In the genomic region with DNA sequence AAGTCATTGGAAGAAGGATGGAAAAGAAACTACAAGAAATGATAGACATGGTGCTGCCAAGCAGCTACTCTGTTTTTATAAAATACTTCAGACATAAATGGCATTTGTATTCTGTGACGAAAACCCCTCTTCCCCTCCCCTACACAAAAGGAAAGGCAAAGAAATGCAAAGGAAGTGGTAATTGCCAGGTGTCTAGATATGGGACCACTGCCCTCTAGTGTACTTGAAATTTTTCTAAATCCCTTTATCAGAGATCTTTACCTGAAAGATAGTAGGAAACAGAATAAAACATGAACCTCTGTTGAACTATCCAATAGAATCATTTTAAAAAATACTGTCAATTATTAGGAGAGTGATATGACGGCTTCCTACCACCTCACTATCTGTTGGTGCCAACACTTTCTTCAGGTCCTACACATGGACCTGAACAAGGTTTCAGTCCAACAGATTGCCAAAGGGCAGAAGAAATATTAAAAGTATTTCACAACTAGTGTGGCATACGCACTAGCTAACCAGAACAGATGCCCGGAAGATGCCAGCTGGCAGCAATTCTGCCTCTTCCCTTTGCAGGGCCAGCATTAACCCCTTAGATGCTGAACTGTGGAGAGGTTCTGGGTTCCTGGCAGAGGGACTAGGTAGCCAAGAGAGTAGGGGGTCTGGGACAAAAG, we compare ENCODE assay signal across 8 cellular contexts.
A peak's percentile ranks its signal among the peaks of the same experiment; 100 is the strongest.
DNase-seq lines count a peak whose midpoint lies in the region; ATAC-seq and TF ChIP-seq lines count a peak whose summit lies in the region.

No MANE protein-coding gene starts in this region.

- no peak overlapping the region for H3K4me3 Mint-ChIP-seq in activated CD8-positive, alpha-beta T cell treated with anti-CD3 and anti-CD28 coated beads for 36 hours

- H3K27me3 Mint-ChIP-seq in activated CD8-positive, alpha-beta T cell treated with anti-CD3 and anti-CD28 coated beads for 36 hours, result no peaks in the 10 kb centered on the region

- DNase-seq in DMS79 treated with DMSO at 0.1 percent for 48 hours (lab: John Stamatoyannopoulos, UW) (peak; percentile 13), DMS79 (lab: John Stamatoyannopoulos, UW) (no peak), MV-4-11 (lab: John Stamatoyannopoulos, UW) (peak; percentile 68), left ventricle myocardium superior (peak; percentile 60), NCI-H345 (lab: John Stamatoyannopoulos, UW) (no peak)
- no peak for DNase-seq in activated CD8-positive, alpha-beta T cell treated with anti-CD3 and anti-CD28 coated beads for 36 hours
- no peak for DNase-seq in stimulated activated naive CD8-positive, alpha-beta T cell treated with anti-CD3 and anti-CD28 coated beads, Interleukin-15, Interleukin-2, amounts not matched to agents 100 U/mL and 50 U/mL, for 24 hours

- CTCF ChIA-PET in activated CD8-positive, alpha-beta T cell treated with anti-CD3 and anti-CD28 coated beads for 36 hours (lab: Charles Lee), result interaction anchor here (0.6 to 2.9 kb wide), 40 partner anchors 9 to 377 kb away, joined by 3 to 31 read pairs (median 3); no protein-coding TSS in a partner anchor

- TF ChIP-seq CTCF in activated CD8-positive, alpha-beta T cell treated with anti-CD3 and anti-CD28 coated beads for 36 hours (IDR thresholded peaks at IDR 0.05), result peak; percentile 61

- ATAC-seq in GM21619 (IDR thresholded peaks at IDR 0.05; ENCODE audit: unreplicated experiment), result peak; percentile 80
- peak; percentile 89 for ATAC-seq in activated CD8-positive, alpha-beta T cell treated with anti-CD3 and anti-CD28 coated beads for 36 hours
- ATAC-seq in left ventricle myocardium superior, result peak; percentile 73
- peak; percentile 69 for ATAC-seq in stimulated activated naive CD8-positive, alpha-beta T cell treated with anti-CD3 and anti-CD28 coated beads, Interleukin-15, Interleukin-2, amounts not matched to agents 100 U/mL and 50 U/mL, for 24 hours

- no peaks in the 10 kb centered on the region for H3K9me3 Mint-ChIP-seq in activated CD8-positive, alpha-beta T cell treated with anti-CD3 and anti-CD28 coated beads for 36 hours

- intact Hi-C loops in activated CD8-positive, alpha-beta T cell treated with anti-CD3 and anti-CD28 coated beads for 36 hours (cut with micrococcal nuclease), result loop anchor here (2.0 kb wide), 1 partner anchor 288 kb away; no protein-coding TSS in a partner anchor
- intact Hi-C loops in left ventricle myocardium superior (cut with micrococcal nuclease), result no loop called here

- no peak overlapping the region for H3K27ac Mint-ChIP-seq in activated CD8-positive, alpha-beta T cell treated with anti-CD3 and anti-CD28 coated beads for 36 hours

- peaks cover 11% of the 10 kb centered on the region for H3K4me1 Mint-ChIP-seq in activated CD8-positive, alpha-beta T cell treated with anti-CD3 and anti-CD28 coated beads for 36 hours (ENCODE audit: low read depth)

- POLR2A ChIA-PET in activated CD8-positive, alpha-beta T cell treated with anti-CD3 and anti-CD28 coated beads for 36 hours (lab: Charles Lee), result interaction anchor here (0.6 to 1.3 kb wide), 2 partner anchors 27 to 351 kb away, joined by 3 read pairs; no protein-coding TSS in a partner anchor

- H3K36me3 Mint-ChIP-seq in activated CD8-positive, alpha-beta T cell treated with anti-CD3 and anti-CD28 coated beads for 36 hours (ENCODE audit: low read depth), result no peaks in the 10 kb centered on the region

Comparison
In these comparisons a context has a peak if more than half of its experiments do, and no peak if none do; other contexts are left out.
1. DNase-seq: peak in DMS79 treated with DMSO at 0.1 percent for 48 hours (single experiment), MV-4-11 (single experiment) and left ventricle myocardium superior (single experiment); none in DMS79 (single experiment), activated CD8-positive, alpha-beta T cell treated with anti-CD3 and anti-CD28 coated beads for 36 hours (single experiment), stimulated activated naive CD8-positive, alpha-beta T cell treated with anti-CD3 and anti-CD28 coated beads, Interleukin-15, Interleukin-2, amounts not matched to agents 100 U/mL and 50 U/mL, for 24 hours (single experiment) and NCI-H345 (single experiment).
2. Peak in every context shown above with its lines, with median percentiles within 50 percentile points of each other: ATAC-seq.